Comparison of ENCODE assay signal across 8 cellular contexts in the genomic region with DNA sequence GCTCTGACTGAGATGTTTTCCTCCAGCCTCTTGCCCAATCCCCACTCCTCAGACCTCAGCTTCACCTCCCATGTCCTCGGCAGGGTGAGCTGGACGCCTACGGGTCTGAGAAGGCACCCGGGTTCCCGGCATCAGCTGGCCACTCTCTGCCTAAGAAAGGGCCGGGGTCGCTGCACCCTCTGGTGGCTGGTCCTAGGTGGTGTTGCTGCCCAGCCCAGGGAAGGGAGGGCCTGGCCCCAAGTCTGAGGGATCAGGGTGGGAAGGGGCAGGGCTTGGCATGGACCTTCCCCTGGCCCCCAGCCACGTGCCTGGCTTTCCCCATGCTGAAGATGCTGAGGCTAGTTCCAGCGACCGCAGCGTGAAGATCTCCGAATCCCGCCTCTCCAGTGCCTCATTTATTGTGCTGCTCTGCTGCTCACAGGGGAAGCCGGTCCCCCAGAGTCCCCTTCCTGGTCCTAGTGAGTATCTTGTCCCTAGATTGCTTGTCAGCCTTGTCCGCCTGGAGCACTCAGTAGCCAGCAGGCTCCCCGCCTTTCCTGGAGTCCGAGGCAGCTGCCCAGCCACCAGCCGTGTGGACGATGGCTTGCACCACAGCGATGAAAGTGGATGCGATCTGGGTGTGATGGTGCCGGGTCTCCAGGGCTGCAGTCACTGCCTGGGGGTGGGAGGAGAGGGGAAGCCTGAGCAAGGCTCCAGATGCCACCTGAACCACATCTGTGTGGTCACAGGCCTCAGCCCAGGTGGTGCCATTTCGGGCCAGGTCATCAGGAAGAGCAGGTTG. TPM values are rescaled to one million over a fixed set of nuclear protein-coding genes. Genes with fewer than 3 reads are reported as not detected.
DNase-seq lines count a peak whose midpoint lies in the region; ATAC-seq, FAIRE-seq and TF ChIP-seq lines count a peak whose summit lies in the region.

No MANE protein-coding gene starts in this region.

- H3K4me1 Mint-ChIP-seq in activated naive CD8-positive, alpha-beta T cell treated with anti-CD3 and anti-CD28 coated beads, Interleukin-2, amount 10 ng/mL, durations not matched to agents 7 days and 5 days, result peaks cover 14% of the 10 kb centered on the region
- peaks cover 14% of the 10 kb centered on the region for H3K4me1 Mint-ChIP-seq in activated T-helper 2 cell treated with anti-CD3 and anti-CD28 coated beads, Interferon-gamma antibody, Interleukin-2, Interleukin-4, amounts not matched to agents 10 μg/mL and 5 μg/mL and 100 μg/mL, durations not matched to agents 14 hours and 24 hours and 36 hours (ENCODE audit: low read depth)

- H3K27me3 ChIP-seq in HL-60 (ENCODE audit: insufficient read depth, poor library complexity, severe bottlenecking) (no peaks in the 10 kb centered on the region), pancreas (no peaks in the 10 kb centered on the region), vagina (no peaks in the 10 kb centered on the region)

- no peak for TF ChIP-seq POLR2A in vagina (IDR thresholded peaks at IDR 0.05)

- H3K27ac Mint-ChIP-seq in activated naive CD8-positive, alpha-beta T cell treated with anti-CD3 and anti-CD28 coated beads, Interleukin-2, amount 10 ng/mL, durations not matched to agents 7 days and 5 days, result peak overlapping the region; percentile 64
- H3K27ac Mint-ChIP-seq in activated T-helper 2 cell treated with anti-CD3 and anti-CD28 coated beads, Interferon-gamma antibody, Interleukin-2, Interleukin-4, amounts not matched to agents 10 μg/mL and 5 μg/mL and 100 μg/mL, durations not matched to agents 14 hours and 24 hours and 36 hours, result no peak overlapping the region

- no peaks in the 10 kb centered on the region for H3K27me3 Mint-ChIP-seq in activated naive CD8-positive, alpha-beta T cell treated with anti-CD3 and anti-CD28 coated beads, Interleukin-2, amount 10 ng/mL, durations not matched to agents 7 days and 5 days
- no peaks in the 10 kb centered on the region for H3K27me3 Mint-ChIP-seq in activated T-helper 2 cell treated with anti-CD3 and anti-CD28 coated beads, Interferon-gamma antibody, Interleukin-2, Interleukin-4, amounts not matched to agents 10 μg/mL and 5 μg/mL and 100 μg/mL, durations not matched to agents 14 hours and 24 hours and 36 hours (ENCODE audit: low read depth)

- H3K9me3 ChIP-seq in pancreas (no peaks in the 10 kb centered on the region), vagina (no peaks in the 10 kb centered on the region)

- peak; percentile 51 for DNase-seq in Caki2 (ENCODE audit: low read depth)
- peak in 1 of 2 experiments; percentile 65 for DNase-seq in HL-60 (ENCODE audit: low read depth in 1 of 2, low spot score in 1 of 2)
- DNase-seq in SHP77 (lab: John Stamatoyannopoulos, UW), result peak; percentile 48 to 65
- peak; percentile 74 for DNase-seq in activated naive CD8-positive, alpha-beta T cell treated with anti-CD3 and anti-CD28 coated beads, Interleukin-2, amount 10 ng/mL, durations not matched to agents 7 days and 5 days
- peak; percentile 65 to 93 (median 82) for DNase-seq in head of caudate nucleus
- DNase-seq in pancreas, result peak; percentile 71 to 94 (median 88)
- peak in 1 of 2 donors; percentile 99 for DNase-seq in vagina (ENCODE audit: extremely low spot score in 2 of 2)
- DNase-seq in activated T-helper 2 cell treated with anti-CD3 and anti-CD28 coated beads, Interferon-gamma antibody, Interleukin-2, Interleukin-4, amounts not matched to agents 10 μg/mL and 5 μg/mL and 100 μg/mL, durations not matched to agents 14 hours and 24 hours and 36 hours (ENCODE audit: low spot score), result no peak

- H3K27ac ChIP-seq in HL-60 (replicated peaks), result no peak overlapping the region
- H3K27ac ChIP-seq in pancreas, result no peak overlapping the region
- H3K27ac ChIP-seq in vagina, result peak overlapping the region; percentile 89

- H3K4me3 ChIP-seq in HL-60 (replicated peaks; ENCODE audit: insufficient read depth, low read length) (no peak overlapping the region), pancreas (no peak overlapping the region), vagina (peak overlapping the region in 1 of 2 donors; percentile 1)

- H3K36me3 Mint-ChIP-seq in activated naive CD8-positive, alpha-beta T cell treated with anti-CD3 and anti-CD28 coated beads, Interleukin-2, amount 10 ng/mL, durations not matched to agents 7 days and 5 days, result no peaks in the 10 kb centered on the region
- H3K36me3 Mint-ChIP-seq in activated T-helper 2 cell treated with anti-CD3 and anti-CD28 coated beads, Interferon-gamma antibody, Interleukin-2, Interleukin-4, amounts not matched to agents 10 μg/mL and 5 μg/mL and 100 μg/mL, durations not matched to agents 14 hours and 24 hours and 36 hours (ENCODE audit: low read depth), result no peaks in the 10 kb centered on the region

- POLR2A ChIA-PET in activated naive CD8-positive, alpha-beta T cell treated with anti-CD3 and anti-CD28 coated beads, Interleukin-2, amount 10 ng/mL, durations not matched to agents 7 days and 5 days (lab: Charles Lee), result interaction anchor here (0.8 to 1.3 kb wide), 3 partner anchors 50 to 90 kb away, joined by 3 to 5 read pairs (median 3); no protein-coding TSS in a partner anchor

- FAIRE-seq in pancreas (lab: Jason Lieb, UNC), result no peak

- H3K4me1 ChIP-seq in pancreas (peaks cover 0 to 4% (median 0%) of the 10 kb centered on the region in 3 donors), vagina (peaks cover 43% of the 10 kb centered on the region)

- ATAC-seq in activated naive CD8-positive, alpha-beta T cell treated with anti-CD3 and anti-CD28 coated beads, Interleukin-2, amount 10 ng/mL, durations not matched to agents 7 days and 5 days (ENCODE audit: low read depth), result peak; percentile 91
- ATAC-seq in pancreas, result peak; percentile 98 to 100 (median 100)

- no peak overlapping the region for H3K4me3 Mint-ChIP-seq in activated naive CD8-positive, alpha-beta T cell treated with anti-CD3 and anti-CD28 coated beads, Interleukin-2, amount 10 ng/mL, durations not matched to agents 7 days and 5 days
- H3K4me3 Mint-ChIP-seq in activated T-helper 2 cell treated with anti-CD3 and anti-CD28 coated beads, Interferon-gamma antibody, Interleukin-2, Interleukin-4, amounts not matched to agents 10 μg/mL and 5 μg/mL and 100 μg/mL, durations not matched to agents 14 hours and 24 hours and 36 hours (ENCODE audit: low read depth), result no peak overlapping the region

- in situ Hi-C loops in Caki2 (cut with HindIII; ENCODE audit: low pct_unique_long_range_greater_than_20kb, low sequenced_read_pairs), result no loop called here

- H3K36me3 ChIP-seq in pancreas (no peaks in the 10 kb centered on the region), vagina (no peaks in the 10 kb centered on the region)

- 43 to 45% methylated on average over 23 of the region's 23 CpGs for WGBS in pancreas, 2 donors

- intact Hi-C loops in head of caudate nucleus (cut with DNase I) (no loop called here), pancreas (cut with DNase I) (loop anchor here in 1 of 3 donors (5.0 kb wide), 1 partner anchor 55 kb away; no protein-coding TSS in a partner anchor), vagina (cut with DNase I) (loop anchor here (5.0 kb wide), 1 partner anchor 60 kb away; no protein-coding TSS in a partner anchor)
- intact Hi-C loops in activated T-helper 2 cell treated with anti-CD3 and anti-CD28 coated beads, Interferon-gamma antibody, Interleukin-2, Interleukin-4, amounts not matched to agents 10 μg/mL and 5 μg/mL and 100 μg/mL, durations not matched to agents 14 hours and 24 hours and 36 hours (cut with micrococcal nuclease), result loop anchor here (2.0 kb wide), 1 partner anchor 59 kb away; no protein-coding TSS in a partner anchor

- no peaks in the 10 kb centered on the region for H3K9me3 Mint-ChIP-seq in activated naive CD8-positive, alpha-beta T cell treated with anti-CD3 and anti-CD28 coated beads, Interleukin-2, amount 10 ng/mL, durations not matched to agents 7 days and 5 days
- H3K9me3 Mint-ChIP-seq in activated T-helper 2 cell treated with anti-CD3 and anti-CD28 coated beads, Interferon-gamma antibody, Interleukin-2, Interleukin-4, amounts not matched to agents 10 μg/mL and 5 μg/mL and 100 μg/mL, durations not matched to agents 14 hours and 24 hours and 36 hours, result no peaks in the 10 kb centered on the region

- TF ChIP-seq CTCF in HL-60 (IDR thresholded peaks at IDR 0.05; ENCODE audit: insufficient read depth, low read length) (peak; percentile 40), pancreas (IDR thresholded peaks at IDR 0.05) (peak; percentile 63 to 81 (median 71)), vagina (IDR thresholded peaks at IDR 0.05) (peak; percentile 62 to 98 (median 72))

RNA-seq across cellular contexts. Expression of gene GGT5, which starts 2.9 kb away (rescaled TPM):
- total RNA-seq in Caki2 (2014; rRNA removed; shearing (Covaris generic); ENCODE audit: low replicate concordance), result not detected in 2 replicates
- total RNA-seq in activated naive CD8-positive, alpha-beta T cell treated with anti-CD3 and anti-CD28 coated beads, Interleukin-2, amount 10 ng/mL, durations not matched to agents 7 days and 5 days, result under 1 TPM in 1 of 2 experiments, not detected in 1; 0.11 TPM
- 10 to 100 TPM in 4 of 6 donors, 1 to 10 TPM in 2; 2.3 to 18.3 (median 11.4) TPM for total RNA-seq in pancreas
- 10 to 100 TPM; 12.3 to 15.9 TPM for polyA plus RNA-seq in pancreas
- total RNA-seq in vagina, result 61.4 TPM
- 0.05 TPM in 1 of 2 replicates, not detected in the other for total RNA-seq in activated T-helper 2 cell treated with anti-CD3 and anti-CD28 coated beads, Interferon-gamma antibody, Interleukin-2, Interleukin-4, amounts not matched to agents 10 μg/mL and 5 μg/mL and 100 μg/mL, durations not matched to agents 14 hours and 24 hours and 36 hours

RNA-seq across cellular contexts. Expression of gene SPECC1L, which starts 22.9 kb away (rescaled TPM):
- total RNA-seq in Caki2 (2014; rRNA removed; shearing (Covaris generic); ENCODE audit: low replicate concordance), result 6.7 and 7.3 TPM in 2 replicates
- 10 to 100 TPM; 55.4 to 59.4 TPM for total RNA-seq in activated naive CD8-positive, alpha-beta T cell treated with anti-CD3 and anti-CD28 coated beads, Interleukin-2, amount 10 ng/mL, durations not matched to agents 7 days and 5 days
- total RNA-seq in pancreas (10 to 100 TPM; 25.7 to 36.3 (median 28.7) TPM), vagina (38.8 TPM)
- 10 to 100 TPM in 1 of 2 donors, 1 to 10 TPM in 1; 8.6 to 10.4 TPM for polyA plus RNA-seq in pancreas
- total RNA-seq in activated T-helper 2 cell treated with anti-CD3 and anti-CD28 coated beads, Interferon-gamma antibody, Interleukin-2, Interleukin-4, amounts not matched to agents 10 μg/mL and 5 μg/mL and 100 μg/mL, durations not matched to agents 14 hours and 24 hours and 36 hours, result 35.9 and 40.9 TPM in 2 replicates
